1 cellular context compared by ENCODE assay signal in genomic region chrX:135973548-135974278, GRCh38.
A peak's percentile ranks its signal among the peaks of the same experiment; 100 is the strongest.
TF ChIP-seq lines count a peak whose summit lies in the region.

TSS of gene MMGT1 (minus strand) at chrX:135973988. CDS start at chrX:135973675, 313 bp downstream.

TF ChIP-seq in K562, 482 proteins besides CTCF, POLR2A, EP300 and RAD21 (continued from another document and continues in another):
- TF ChIP-seq MGA (IDR thresholded peaks at IDR 0.05), result no peak
- peak; percentile 92 for TF ChIP-seq JUNB (CRISPR knock-in tag; conservative IDR thresholded peaks at IDR 0.05)
- no peak for TF ChIP-seq NELFE (IDR thresholded peaks at IDR 0.05; ENCODE audit: insufficient read depth, insufficient read length)
- TF ChIP-seq ZNF561 (CRISPR knock-in tag; conservative IDR thresholded peaks at IDR 0.05), result no peak
- TF ChIP-seq DLX4 (CRISPR knock-in tag; IDR thresholded peaks at IDR 0.05), result no peak
- TF ChIP-seq ETS1 (conservative IDR thresholded peaks at IDR 0.05; ENCODE audit: control insufficient read depth, low read depth, low read length), result no peak
- no peak for TF ChIP-seq SMARCB1 (IDR thresholded peaks at IDR 0.05; ENCODE audit: insufficient read length, low read depth)
- TF ChIP-seq SMAD3 (CRISPR knock-in tag; conservative IDR thresholded peaks at IDR 0.05), result no peak
- no peak for TF ChIP-seq PHB2 (IDR thresholded peaks at IDR 0.05; ENCODE audit: low read depth)
- no peak for TF ChIP-seq ZNF316 (IDR thresholded peaks at IDR 0.05)
- no peak for TF ChIP-seq ZNF217 (CRISPR knock-in tag; IDR thresholded peaks at IDR 0.05)
- no peak for TF ChIP-seq CBFA2T2 (conservative IDR thresholded peaks at IDR 0.05)
- TF ChIP-seq ARID2 (IDR thresholded peaks at IDR 0.05), result no peak
- 0 out of 4 replicates have a peak, but pooled peaks of 1 of the 2 experiments have one; percentile 63 for TF ChIP-seq UBTF (IDR thresholded peaks at IDR 0.05; ENCODE audit: borderline replicate concordance in 1 of 2, low read depth in 2 of 2, low read length in 2 of 2)
- no peak for TF ChIP-seq KAT2B (IDR thresholded peaks at IDR 0.05; ENCODE audit: low read depth, low read length)
- TF ChIP-seq ERF (CRISPR knock-in tag; IDR thresholded peaks at IDR 0.05), result 0 out of 2 replicates have a peak, but pooled peaks have one; percentile 50
- TF ChIP-seq ARNT (IDR thresholded peaks at IDR 0.05), result 0 out of 4 replicates have a peak, but pooled peaks have one; percentile 25 to 40
- peak; percentile 94 for TF ChIP-seq RBBP5 (IDR thresholded peaks at IDR 0.05; ENCODE audit: borderline replicate concordance, insufficient read depth, low read length, poor library complexity, severe bottlenecking)
- TF ChIP-seq SMAD2 (IDR thresholded peaks at IDR 0.05; ENCODE audit: low read depth, low read length), result no peak
- peak; percentile 70 for TF ChIP-seq ZBTB40 (IDR thresholded peaks at IDR 0.05)
- no peak for TF ChIP-seq ZBTB40 (CRISPR knock-in tag; IDR thresholded peaks at IDR 0.05)
- TF ChIP-seq NUFIP1 (IDR thresholded peaks at IDR 0.05; ENCODE audit: partially characterized antibody), result no peak
- TF ChIP-seq RNF219 (CRISPR knock-in tag; IDR thresholded peaks at IDR 0.05), result no peak
- TF ChIP-seq KLF6 (CRISPR knock-in tag; IDR thresholded peaks at IDR 0.05; ENCODE audit: borderline replicate concordance), result 0 out of 2 replicates have a peak, but pooled peaks have one; percentile 21
- TF ChIP-seq NFXL1 (CRISPR knock-in tag; IDR thresholded peaks at IDR 0.05), result no peak
